19 cellular contexts compared by ENCODE assay signal in genomic region chr3:11370961-11371360, GRCh38.
DNase-seq lines count a peak whose midpoint lies in the region; ATAC-seq, FAIRE-seq and TF ChIP-seq lines count a peak whose summit lies in the region.
"Had no signal": no experiment of that assay in that cellular context is flagged by ENCODE, and none has a peak within 500 bp of the region (broad histone marks: within the 10 kb centered on the region; RNA-seq: fewer than 3 reads in every experiment).

No MANE protein-coding gene starts in this region.

- no peaks in the 10 kb centered on the region for H4K20me1 ChIP-seq in H9 (ENCODE audit: control insufficient read depth, insufficient read depth, insufficient read length)

- WGBS in H9 (ENCODE audit: extremely low coverage, insufficient read length, low lambda C conversion rate): no CpG with 5 or more reads among the region's 4 CpGs

- H2BK15ac ChIP-seq in H9 (ENCODE audit: low read depth, low read length): no peak overlapping the region

- no peaks in the 10 kb centered on the region for H3K27me3 Mint-ChIP-seq in H9 (ENCODE audit: low read depth)
- no peaks in the 10 kb centered on the region for H3K27me3 Mint-ChIP-seq in WTC11 (ENCODE audit: low read depth)
- H3K27me3 Mint-ChIP-seq: IgD-negative memory B cell had no signal

- H3K79me2 ChIP-seq in H9 (ENCODE audit: insufficient read depth, low read length): no peaks in the 10 kb centered on the region

- no peak overlapping the region for H2BK5ac ChIP-seq in H9 (ENCODE audit: insufficient read length, low read length)

- H3K27me3 ChIP-seq in H9 (ENCODE audit: insufficient read depth, low read length): no peaks in the 10 kb centered on the region
- H3K27me3 ChIP-seq: BE2C had no signal

- H4K91ac ChIP-seq in H9 (ENCODE audit: insufficient read length, low read depth, low read length): no peak overlapping the region

- H2BK12ac ChIP-seq in H9 (ENCODE audit: insufficient read length, low read depth, low read length): no peak overlapping the region

- no peak overlapping the region for H2AK5ac ChIP-seq in H9 (ENCODE audit: insufficient read length, low read length)

- ATAC-seq in WTC11 (no peak), GM19463 (IDR thresholded peaks at IDR 0.05; ENCODE audit: unreplicated experiment) (no peak)
- ATAC-seq: A549, PC-3 had no signal

- H3K27ac ChIP-seq in H9 (ENCODE audit: insufficient read length, low read depth, low read length): no peak overlapping the region
- peak overlapping the region; percentile 21 for H3K27ac ChIP-seq in temporal lobe (ENCODE audit: low read depth, low read length)
- H3K27ac ChIP-seq: A549, SK-N-MC had no signal

- H3K23me2 ChIP-seq in H9 (ENCODE audit: insufficient read length, low read depth, low read length, poor library complexity, severe bottlenecking): no peaks in the 10 kb centered on the region

- no peak overlapping the region for H2BK120ac ChIP-seq in H9 (ENCODE audit: low read depth, low read length, poor library complexity, severe bottlenecking)

- no peak overlapping the region for H3K23ac ChIP-seq in H9 (ENCODE audit: insufficient read length, low read depth, low read length)

- H3K79me1 ChIP-seq in H9 (ENCODE audit: insufficient read depth, low read depth, low read length, poor library complexity, severe bottlenecking): no peaks in the 10 kb centered on the region

- no peak overlapping the region for H2AFZ ChIP-seq in H9 (ENCODE audit: low read length)

- peaks cover 0 to 3% (median 0%) of the 10 kb centered on the region in 3 experiments; a peak in 1 of 7 replicates for H3K36me3 Mint-ChIP-seq in H9 (ENCODE audit: insufficient read depth in 1 of 3, low read depth in 3 of 3)
- peaks cover 3% of the 10 kb centered on the region; the same call in 1 of the 2 replicates for H3K36me3 Mint-ChIP-seq in WTC11

- DNase-seq in H9 (no peak), WTC11 (ENCODE audit: low spot score) (no peak), left kidney (ENCODE audit: low read depth, low spot score) (peak; percentile 60), NCI-H345 (lab: John Stamatoyannopoulos, UW) (no peak), HTR-8/SVneo (ENCODE audit: insufficient read length, low spot score) (no peak)
- DNase-seq: BE2C, DMS79, NCI-H1694 treated with DMSO at 0.1 percent for 48 hours, NCI-H2081 treated with DMSO at 0.1 percent for 48 hours, NCI-H2171 treated with DMSO at 0.1 percent for 48 hours, NCI-H446, NCI-H526, PC-3, SHP77 had no signal

- H3K14ac ChIP-seq in H9 (ENCODE audit: insufficient read depth, low read length): no peak overlapping the region

- H2BK20ac ChIP-seq in H9 (ENCODE audit: low read depth, low read length, poor library complexity, severe bottlenecking): no peak overlapping the region

- CTCF ChIA-PET in WTC11 (lab: Charles Lee): no interaction called here

- no peak overlapping the region for H3K4ac ChIP-seq in H9 (ENCODE audit: low read depth, low read length)

- no peak overlapping the region for H3K9ac ChIP-seq in H9 (ENCODE audit: extremely low read depth, insufficient read length, low read length)

- H3K9me3 Mint-ChIP-seq in H9 (no peaks in the 10 kb centered on the region), WTC11 (0 out of 2 replicates have a peak, but pooled peaks cover 4% of the 10 kb centered on the region)
- H3K9me3 Mint-ChIP-seq: IgD-negative memory B cell had no signal

- H3K4me2 ChIP-seq in H9 (ENCODE audit: insufficient read depth, insufficient read length, low read length): no peak overlapping the region
- H3K4me2 ChIP-seq: A549 had no signal

- H3K4me3 Mint-ChIP-seq in H9: no peak overlapping the region
- no peak overlapping the region for H3K4me3 Mint-ChIP-seq in WTC11

- no peak overlapping the region for H3T11ph ChIP-seq in H9 (ENCODE audit: low read length)

- H3K18ac ChIP-seq in H9 (ENCODE audit: insufficient read length, low read depth, low read length): no peak overlapping the region

- FAIRE-seq in HTR-8/SVneo (lab: Jason Lieb, UNC): no peak
- FAIRE-seq: A549 had no signal

- H3K4me1 Mint-ChIP-seq in H9 (peaks cover 12 to 22% of the 10 kb centered on the region in 2 experiments), WTC11 (peaks cover 39% of the 10 kb centered on the region)

- no peaks in the 10 kb centered on the region for H3K4me1 ChIP-seq in H9 (ENCODE audit: insufficient read depth, low read length)
- H3K4me1 ChIP-seq: BE2C had no signal

- no peaks in the 10 kb centered on the region for H3K9me3 ChIP-seq in H9 (ENCODE audit: control insufficient read depth, low read depth, low read length)
- H3K9me3 ChIP-seq: A549, BE2C had no signal

- no peak overlapping the region for H4K5ac ChIP-seq in H9 (ENCODE audit: insufficient read length, low read depth, low read length)

- no peak overlapping the region for H4K8ac ChIP-seq in H9 (replicated peaks; ENCODE audit: insufficient read length, low read depth, low read length)

- POLR2A ChIA-PET in WTC11 (lab: Charles Lee): no interaction called here

- peak overlapping the region in 2 of 3 experiments; percentile 41 to 64; a peak in 4 of 7 replicates for H3K27ac Mint-ChIP-seq in H9
- H3K27ac Mint-ChIP-seq in WTC11: 0 out of 2 replicates have a peak overlapping the region, but pooled peaks have one; percentile 6
- H3K27ac Mint-ChIP-seq: IgD-negative memory B cell had no signal

- TF ChIP-seq CTCF in H9 (conservative IDR thresholded peaks at IDR 0.05) (no peak), WTC11 (IDR thresholded peaks at IDR 0.05) (no peak)

- H3K56ac ChIP-seq in H9 (ENCODE audit: insufficient read length, low read depth, low read length): no peak overlapping the region

TF ChIP-seq in WTC11, 78 proteins besides CTCF, POLR2A, EP300 and RAD21 (continues in another document):
- TF ChIP-seq USF2 (CRISPR knock-in tag; IDR thresholded peaks at IDR 0.05) (no peak), ZNF532 (CRISPR knock-in tag; IDR thresholded peaks at IDR 0.05; ENCODE audit: borderline replicate concordance) (no peak), IRF1 (CRISPR knock-in tag; IDR thresholded peaks at IDR 0.05) (no peak), TEAD4 (CRISPR knock-in tag; IDR thresholded peaks at IDR 0.05) (no peak), FOXP4 (CRISPR knock-in tag; IDR thresholded peaks at IDR 0.05) (no peak), CREM (CRISPR knock-in tag; IDR thresholded peaks at IDR 0.05) (no peak)
